In the genomic region with DNA sequence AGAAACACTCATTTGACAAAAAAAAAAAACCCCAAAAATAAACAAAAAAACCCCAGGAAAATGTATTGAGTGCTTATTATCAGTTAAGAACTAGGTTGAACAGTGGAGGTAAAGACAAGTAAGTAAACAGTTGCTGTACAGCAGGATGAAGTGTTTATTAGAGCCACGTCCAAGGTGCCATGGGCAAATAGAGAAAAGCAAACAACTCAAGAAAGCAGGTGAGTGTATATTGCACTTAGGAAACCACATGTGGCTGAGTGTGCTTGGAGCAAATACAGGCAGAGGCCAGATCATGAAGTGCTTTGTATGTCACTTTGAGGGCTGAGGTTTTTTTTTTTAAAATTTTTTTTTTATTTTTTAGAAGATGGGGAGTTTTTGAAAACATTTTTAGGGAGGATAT, we compare ENCODE assay signal across 17 cellular contexts.
A peak's percentile ranks its signal among the peaks of the same experiment; 100 is the strongest.
DNase-seq lines count a peak whose midpoint lies in the region; FAIRE-seq and TF ChIP-seq lines count a peak whose summit lies in the region.
"Had no signal": no experiment of that assay in that cellular context is flagged by ENCODE, and none has a peak within 500 bp of the region (broad histone marks: within the 10 kb centered on the region; RNA-seq: fewer than 3 reads in every experiment).

No MANE protein-coding gene starts in this region.

- H3K4me2 ChIP-seq in hepatocyte: peak overlapping the region; percentile 11
- H3K4me2 ChIP-seq in smooth muscle cell: no peak overlapping the region

- no peak overlapping the region for H3K4me3 ChIP-seq in hepatocyte
- H3K4me3 ChIP-seq in uterus: no peak overlapping the region
- H3K4me3 ChIP-seq in smooth muscle cell: no peak overlapping the region

- no peaks in the 10 kb centered on the region for H3K36me3 ChIP-seq in hepatocyte (replicated peaks; ENCODE audit: insufficient read depth, low read depth)
- no peaks in the 10 kb centered on the region for H3K36me3 ChIP-seq in uterus
- H3K36me3 ChIP-seq in smooth muscle cell (ENCODE audit: low read depth): no peaks in the 10 kb centered on the region

- H3K27ac ChIP-seq in hepatocyte (peak overlapping the region; percentile 20), substantia nigra (ENCODE audit: low read depth, low read length, poor library complexity, severe bottlenecking) (no peak overlapping the region), uterus (no peak overlapping the region), smooth muscle cell (ENCODE audit: low read depth) (no peak overlapping the region)

- FAIRE-seq in frontal cortex (lab: Jason Lieb, UNC): no peak
- FAIRE-seq: urothelium cell line had no signal

- H3K4me1 ChIP-seq in hepatocyte (ENCODE audit: insufficient read depth) (peaks cover 6% of the 10 kb centered on the region), uterus (no peaks in the 10 kb centered on the region), smooth muscle cell (ENCODE audit: low read depth) (no peaks in the 10 kb centered on the region)

- H3K9me2 ChIP-seq in hepatocyte (replicated peaks; ENCODE audit: insufficient read depth): no peaks in the 10 kb centered on the region

- TF ChIP-seq POLR2A in uterus (IDR thresholded peaks at IDR 0.05): no peak

- 15% methylated on average over 1 of the region's 1 CpG for WGBS in hepatocyte (ENCODE audit: low lambda C conversion rate, missing lambda C conversion rate)
- WGBS in smooth muscle cell (ENCODE audit: low lambda C conversion rate): 79% methylated on average over 1 of the region's 1 CpG

- no peak for TF ChIP-seq CTCF in hepatocyte (IDR thresholded peaks at IDR 0.05; ENCODE audit: poor library complexity)
- no peak for TF ChIP-seq CTCF in uterus (IDR thresholded peaks at IDR 0.05)
- TF ChIP-seq CTCF in smooth muscle cell (IDR thresholded peaks at IDR 0.05; ENCODE audit: borderline replicate concordance, insufficient read depth, poor library complexity, severe bottlenecking): no peak

- DNase-seq in COR-L47 (lab: John Stamatoyannopoulos, UW): peak; percentile 67
- DNase-seq in NCI-H1105 (lab: John Stamatoyannopoulos, UW): peak; percentile 78
- DNase-seq in NCI-H2196 (lab: John Stamatoyannopoulos, UW; ENCODE audit: unreplicated experiment): peak; percentile 61
- DNase-seq in hepatocyte (ENCODE audit: low spot score): peak; percentile 55
- DNase-seq in substantia nigra (lab: John Stamatoyannopoulos, UW): no peak
- no peak for DNase-seq in frontal cortex (ENCODE audit: low spot score in 2 of 2)
- no peak for DNase-seq in uterus
- DNase-seq in smooth muscle cell (lab: John Stamatoyannopoulos, UW; ENCODE audit: unreplicated experiment): no peak
- DNase-seq: activated CD4-positive, CD25-positive, alpha-beta regulatory T cell; activated effector memory CD4-positive, alpha-beta T cell treated with anti-CD3 and anti-CD28 coated beads, Interleukin-2, amount 50 U/mL, for 16 hours; CD4-positive, alpha-beta T cell; cerebellar nuclear complex; endodermal cell; hypothalamus; left cardiac atrium; stimulated activated naive B cell treated with anti-CD40 and anti-IgM and Interleukin-4, amounts not matched to agents 10 μg/mL and 1 μg/mL and 100 μg/mL, for 72 hours had no signal

- H3K9ac ChIP-seq in smooth muscle cell (ENCODE audit: low read depth): no peak overlapping the region

- H3K27me3 ChIP-seq in hepatocyte: no peaks in the 10 kb centered on the region
- H3K27me3 ChIP-seq in uterus: no peaks in the 10 kb centered on the region
- no peaks in the 10 kb centered on the region for H3K27me3 ChIP-seq in smooth muscle cell (ENCODE audit: low read depth)

- no peaks in the 10 kb centered on the region for H3F3A ChIP-seq in smooth muscle cell (ENCODE audit: low read depth)

- H4K20me1 ChIP-seq in hepatocyte (ENCODE audit: insufficient read depth, poor library complexity, severe bottlenecking) (no peaks in the 10 kb centered on the region), smooth muscle cell (ENCODE audit: low read depth) (no peaks in the 10 kb centered on the region)

- H3K9me3 ChIP-seq in hepatocyte (ENCODE audit: low read depth) (no peaks in the 10 kb centered on the region), uterus (no peaks in the 10 kb centered on the region), smooth muscle cell (replicated peaks; ENCODE audit: low read depth) (no peaks in the 10 kb centered on the region)

- H2AFZ ChIP-seq in hepatocyte: no peak overlapping the region
- no peak overlapping the region for H2AFZ ChIP-seq in smooth muscle cell (ENCODE audit: low read depth)

- H3K79me2 ChIP-seq in hepatocyte: no peaks in the 10 kb centered on the region
- H3K79me2 ChIP-seq in smooth muscle cell (ENCODE audit: low read depth): no peaks in the 10 kb centered on the region

- intact Hi-C loops in uterus (cut with DNase I; ENCODE audit: low total_unique reads): no loop called here

Comparison
In these comparisons a context has a peak if more than half of its experiments do, and no peak if none do; other contexts are left out.
1. DNase-seq: peak in COR-L47 (single experiment), NCI-H1105 (single experiment), NCI-H2196 (single experiment) and hepatocyte (single experiment); none in substantia nigra (0 of 49), frontal cortex (0 of 2), uterus (0 of 2) and smooth muscle cell (single experiment).